In the genomic region with DNA sequence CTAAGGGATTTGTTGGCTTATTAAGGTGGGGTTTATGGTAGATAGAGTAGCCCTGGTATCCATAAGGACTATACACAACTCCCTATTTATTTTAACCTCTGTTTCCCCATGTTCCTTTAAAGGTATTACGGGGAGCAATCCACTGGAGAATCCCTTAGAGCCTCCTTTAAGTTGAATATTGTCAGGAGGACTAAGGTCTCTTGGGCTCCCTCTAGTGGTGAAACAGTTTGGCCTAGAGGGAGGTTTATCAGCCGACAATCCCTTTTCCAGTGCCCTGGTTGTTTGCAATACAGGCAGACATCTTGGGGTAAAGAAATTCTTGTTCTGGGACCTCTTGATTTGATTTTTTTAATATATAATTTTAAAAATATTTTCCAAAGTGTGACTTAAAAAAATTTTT, we compare ENCODE assay signal across 8 cellular contexts. TPM values are rescaled to one million over a fixed set of nuclear protein-coding genes. Genes with fewer than 3 reads are reported as not detected.
DNase-seq lines count a peak whose midpoint lies in the region; ATAC-seq, FAIRE-seq and TF ChIP-seq lines count a peak whose summit lies in the region.

No MANE protein-coding gene starts in this region.

- H3K9me2 ChIP-seq in SK-N-SH = no peaks in the 10 kb centered on the region

- H3K36me3 ChIP-seq in SK-N-SH (replicated peaks in 1 of 2; ENCODE audit: control insufficient read depth in 1 of 2, insufficient read depth in 2 of 2, low read length in 1 of 2) (peaks cover 0 to 8% of the 10 kb centered on the region in 2 experiments), K562 (ENCODE audit: control insufficient read depth, insufficient read depth, low read length) (peaks cover 30% of the 10 kb centered on the region; the same call in 2 of the 3 replicates)

- H3K4me1 ChIP-seq in SK-N-SH (ENCODE audit: control insufficient read depth in 1 of 2, insufficient read depth in 2 of 2, low read depth in 1 of 2, low read length in 1 of 2) = no peaks in the 10 kb centered on the region; a peak in 2 of 4 replicates
- no peaks in the 10 kb centered on the region for H3K4me1 ChIP-seq in K562 (replicated peaks in 1 of 2; ENCODE audit: control insufficient read depth in 2 of 2, insufficient read depth in 2 of 2, low read length in 2 of 2)

- no peak overlapping the region for H3K4me2 ChIP-seq in SK-N-SH
- H3K4me2 ChIP-seq in K562 (ENCODE audit: insufficient read depth, low read length) = no peak overlapping the region

- no peak overlapping the region for H2AFZ ChIP-seq in SK-N-SH (ENCODE audit: low read depth)
- H2AFZ ChIP-seq in K562 (ENCODE audit: low read depth, low read length) = no peak overlapping the region

- BruUV-seq in K562 (replicated peaks; lab: Mats Ljungman, UMichigan) = no TSS peak

- no peaks in the 10 kb centered on the region for H3K9me1 ChIP-seq in K562 (ENCODE audit: control insufficient read depth, insufficient read depth, low read length)

- DNase-seq in D721Med (ENCODE audit: insufficient read length, low spot score) (no peak), LNCaP clone FGC (ENCODE audit: low read depth) (peak; percentile 44), SK-N-SH (peak; percentile 55), K562 (ENCODE audit: extremely low read depth in 1 of 4, low spot score in 3 of 4) (peak; percentile 59 to 86 (median 66)), iPS-NIHi11 (ENCODE audit: low spot score) (peak; percentile 77)
- DNase-seq in stimulated activated CD4-positive, alpha-beta T cell treated with anti-CD3 and anti-CD28 coated beads, Interleukin-2, amount 100 ng/mL, for 24 hours = peak; percentile 29 to 63

- CTCF ChIA-PET in SK-N-SH (lab: Yijun Ruan, JAX) (interaction anchor here (0.8 to 1.0 kb wide), 3 partner anchors 9 to 23 kb away, joined by 3 to 5 read pairs (median 4); no protein-coding TSS in a partner anchor), K562 (lab: Yijun Ruan, JAX; ENCODE audit: low intra/inter-chr PET ratio) (no interaction called here)

- TF ChIP-seq POLR2A in K562 (conservative IDR thresholded peaks at IDR 0.05) = no peak

- H3K27ac ChIP-seq in SK-N-SH (ENCODE audit: low read depth in 2 of 2, low read length in 1 of 2) (no peak overlapping the region), K562 (ENCODE audit: extremely low read depth, low read depth, low read length) (no peak overlapping the region)

- TF ChIP-seq RAD21 in SK-N-SH (IDR thresholded peaks at IDR 0.05; ENCODE audit: low read length) (no peak), K562 (CRISPR knock-in tag; conservative IDR thresholded peaks at IDR 0.05 in 1 of 2, IDR thresholded peaks at IDR 0.05 in 1 of 2) (peak; percentile 36 to 45; a peak in 3 of 4 replicates)

- POLR2A ChIA-PET in SK-N-SH (lab: Yijun Ruan, JAX) = no interaction called here
- POLR2A ChIA-PET in K562 (lab: Yijun Ruan, JAX) = no interaction called here

- 50% methylated on average over 2 of the region's 2 CpGs for WGBS in SK-N-SH (ENCODE audit: low lambda C conversion rate)
- 18% methylated on average over 2 of the region's 2 CpGs for WGBS in K562 (ENCODE audit: insufficient coverage, low coverage, missing lambda C conversion rate)

- FAIRE-seq in D721Med (lab: Jason Lieb, UNC) (no peak), K562 (lab: Jason Lieb, UNC) (peak; percentile 91)

- in situ Hi-C loops in K562 (cut with MboI) = no loop called here

- ATAC-seq in GM21390 (IDR thresholded peaks at IDR 0.05; ENCODE audit: unreplicated experiment) (peak; percentile 88), K562 (peak; percentile 99), GM18909 (IDR thresholded peaks at IDR 0.05; ENCODE audit: poor library complexity, unreplicated experiment) (no peak)

- TF ChIP-seq EP300 in SK-N-SH (IDR thresholded peaks at IDR 0.05; ENCODE audit: borderline replicate concordance in 1 of 2, low read depth in 1 of 2, low read length in 1 of 2) (no peak), K562 (IDR thresholded peaks at IDR 0.05; ENCODE audit: low read length) (no peak)

- H3K9me3 ChIP-seq in SK-N-SH = no peaks in the 10 kb centered on the region
- H3K9me3 ChIP-seq in K562 (replicated peaks; ENCODE audit: control insufficient read depth, insufficient read depth, low read depth, low read length) = no peaks in the 10 kb centered on the region

- H3K4me3 ChIP-seq in LNCaP clone FGC (ENCODE audit: low read depth, low read length) (no peak overlapping the region), SK-N-SH (ENCODE audit: low read depth in 2 of 2, low read length in 1 of 2) (no peak overlapping the region), K562 (no peak overlapping the region)

- H3K9ac ChIP-seq in SK-N-SH = no peak overlapping the region
- H3K9ac ChIP-seq in K562 (ENCODE audit: insufficient read depth in 1 of 2, low read depth in 2 of 2, low read length in 2 of 2) = no peak overlapping the region

- TF ChIP-seq CTCF in D721Med (IDR thresholded peaks at IDR 0.05; ENCODE audit: insufficient read depth, missing control alignments) (peak; percentile 57), LNCaP clone FGC (IDR thresholded peaks at IDR 0.05; ENCODE audit: control insufficient read depth, extremely low read depth, insufficient read depth) (peak; percentile 75), SK-N-SH (IDR thresholded peaks at IDR 0.05) (peak; percentile 78), K562 (IDR thresholded peaks at IDR 0.05 in 2 of 3, conservative IDR thresholded peaks at IDR 0.05 in 1 of 3; ENCODE audit: insufficient read depth in 2 of 3, low read depth in 1 of 3, low read length in 3 of 3) (peak; percentile 55 to 81 (median 78))

- H3K79me2 ChIP-seq in SK-N-SH (ENCODE audit: insufficient read depth) = peaks cover 97% of the 10 kb centered on the region
- H3K79me2 ChIP-seq in K562 (ENCODE audit: control insufficient read depth, insufficient read depth, low read length) = peaks cover 55% of the 10 kb centered on the region

- no peaks in the 10 kb centered on the region for H3K27me3 ChIP-seq in SK-N-SH (ENCODE audit: insufficient read depth)
- no peaks in the 10 kb centered on the region for H3K27me3 ChIP-seq in K562 (ENCODE audit: control insufficient read depth in 2 of 2, insufficient read depth in 2 of 2, low read length in 2 of 2)

- intact Hi-C loops in K562 (cut with micrococcal nuclease) = no loop called here

- H4K20me1 ChIP-seq in SK-N-SH (ENCODE audit: insufficient read depth) = peaks cover 25% of the 10 kb centered on the region
- peaks cover 5% of the 10 kb centered on the region; the same call in 1 of the 2 replicates for H4K20me1 ChIP-seq in K562 (replicated peaks; ENCODE audit: control insufficient read depth, insufficient read depth, low read length)

- peaks cover 4% of the 10 kb centered on the region for H3F3A ChIP-seq in SK-N-SH (replicated peaks; ENCODE audit: insufficient read depth)

TF ChIP-seq in SK-N-SH, 30 proteins besides CTCF, POLR2A, EP300 and RAD21 (continues in another document):
- TF ChIP-seq, protein P1, sequence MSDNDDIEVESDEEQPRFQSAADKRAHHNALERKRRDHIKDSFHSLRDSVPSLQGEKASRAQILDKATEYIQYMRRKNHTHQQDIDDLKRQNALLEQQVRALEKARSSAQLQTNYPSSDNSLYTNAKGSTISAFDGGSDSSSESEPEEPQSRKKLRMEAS (IDR thresholded peaks at IDR 0.05; ENCODE audit: low read depth) = no peak

TF ChIP-seq in K562, 482 proteins besides CTCF, POLR2A, EP300 and RAD21 (continues in another document):
- TF ChIP-seq ZNF436 (CRISPR knock-in tag; IDR thresholded peaks at IDR 0.05) = no peak

RNA-seq across cellular contexts. Expression of a gene that starts 12.9 kb away (rescaled TPM):
- polyA plus RNA-seq in SK-N-SH (2012; rRNA removed) (11.4 and 15.0 TPM in 2 replicates), K562 (2011; rRNA removed) (57.6 and 74.7 TPM in 2 replicates), K562 (2014; fragmentation: Illumina TruSeq; extraction: Trizol) (77.8 and 109 TPM in 2 replicates), K562 (2014; fragmentation: Nextera tagmentation; extraction: Ambion mirVana) (10 to 100 TPM; 19.7 to 30.8 TPM), K562 (2014; rRNA removed) (65.8 and 70.4 TPM in 2 replicates)
- polyA plus RNA-seq in SK-N-SH (2012; cell fraction: cytosol; rRNA removed) = 18.6 and 24.7 TPM in 2 replicates
- 9.4 and 20.3 TPM in 2 replicates for polyA plus RNA-seq in SK-N-SH (2012; cell fraction: nucleus; rRNA removed)
- total RNA-seq in K562 (2011; cell fraction: chromatin; rRNA removed; ENCODE audit: low replicate concordance) = 56.4 and 233 TPM in 2 replicates
- total RNA-seq in K562 (2011; cell fraction: nucleolus; rRNA removed) = 23.2 and 36.5 TPM in 2 replicates
- total RNA-seq in K562 (2011; cell fraction: nucleoplasm; rRNA removed) = 41.7 and 99.9 TPM in 2 replicates
- total RNA-seq in K562 (2014; rRNA removed) (82.5 and 115 TPM in 2 replicates), K562 (2014; rRNA removed; fragmentation: Illumina TruSeq; extraction: Trizol) (125 and 154 TPM in 2 replicates), K562 (2015; rRNA removed; fragmentation: Illumina TruSeq; extraction: Trizol) (124 and 127 TPM in 2 replicates), K562 (2021) (84.0 and 94.7 TPM in 2 replicates)
- 10.5 and 18.5 TPM in 2 replicates for polyA plus RNA-seq in K562 (2011; cell fraction: cytosol; rRNA removed)
- 40.5 and 65.5 TPM in 2 replicates for polyA plus RNA-seq in K562 (2011; cell fraction: nucleus; rRNA removed)
- polyA plus RNA-seq in K562 (2012) = 41.0 and 42.7 TPM in 2 replicates
- 223 and 233 TPM in 2 replicates for polyA minus RNA-seq in K562 (2011; rRNA and poly(A)+ RNA removed)
- polyA minus RNA-seq in K562 (2011; cell fraction: cytosol; rRNA and poly(A)+ RNA removed) = 48.7 and 78.7 TPM in 2 replicates
- polyA minus RNA-seq in K562 (2011; cell fraction: nucleus; rRNA and poly(A)+ RNA removed) = 70.0 and 122 TPM in 2 replicates

RNA-seq across cellular contexts. Expression of a gene that starts 51.2 kb away (rescaled TPM):
- 0.02 and 0.03 TPM in 2 replicates for polyA plus RNA-seq in SK-N-SH (2012; rRNA removed)
- polyA plus RNA-seq in SK-N-SH (2012; cell fraction: cytosol; rRNA removed) = 0.03 and 0.05 TPM in 2 replicates
- polyA plus RNA-seq in SK-N-SH (2012; cell fraction: nucleus; rRNA removed) = 0.11 and 0.29 TPM in 2 replicates
- 0.72 TPM in 1 of 2 replicates, not detected in the other for total RNA-seq in K562 (2011; cell fraction: chromatin; rRNA removed; ENCODE audit: low replicate concordance)
- total RNA-seq in K562 (2011; cell fraction: nucleolus; rRNA removed) = not detected in 2 replicates
- total RNA-seq in K562 (2011; cell fraction: nucleoplasm; rRNA removed) = not detected in 2 replicates
- total RNA-seq in K562 (2014; rRNA removed) = not detected in 2 replicates
- not detected in 2 replicates for total RNA-seq in K562 (2014; rRNA removed; fragmentation: Illumina TruSeq; extraction: Trizol)
- total RNA-seq in K562 (2015; rRNA removed; fragmentation: Illumina TruSeq; extraction: Trizol) = 0.14 and 0.23 TPM in 2 replicates
- total RNA-seq in K562 (2021) = 0.07 and 0.20 TPM in 2 replicates
- 0.03 and 0.09 TPM in 2 replicates for polyA plus RNA-seq in K562 (2011; rRNA removed)
- 0.15 TPM in 1 of 2 replicates, not detected in the other for polyA plus RNA-seq in K562 (2011; cell fraction: cytosol; rRNA removed)
- polyA plus RNA-seq in K562 (2011; cell fraction: nucleus; rRNA removed) = 0.18 and 0.23 TPM in 2 replicates
- polyA plus RNA-seq in K562 (2012) = 0.11 TPM in 1 of 2 replicates, not detected in the other
- polyA plus RNA-seq in K562 (2014; fragmentation: Illumina TruSeq; extraction: Trizol) = not detected in 2 replicates
- not detected for polyA plus RNA-seq in K562 (2014; fragmentation: Nextera tagmentation; extraction: Ambion mirVana)
- not detected in 2 replicates for polyA plus RNA-seq in K562 (2014; rRNA removed)
- polyA minus RNA-seq in K562 (2011; rRNA and poly(A)+ RNA removed) = not detected in 2 replicates
- not detected in 2 replicates for polyA minus RNA-seq in K562 (2011; cell fraction: cytosol; rRNA and poly(A)+ RNA removed)
- 0.33 TPM in 1 of 2 replicates, not detected in the other for polyA minus RNA-seq in K562 (2011; cell fraction: nucleus; rRNA and poly(A)+ RNA removed)
